In the genomic region with DNA sequence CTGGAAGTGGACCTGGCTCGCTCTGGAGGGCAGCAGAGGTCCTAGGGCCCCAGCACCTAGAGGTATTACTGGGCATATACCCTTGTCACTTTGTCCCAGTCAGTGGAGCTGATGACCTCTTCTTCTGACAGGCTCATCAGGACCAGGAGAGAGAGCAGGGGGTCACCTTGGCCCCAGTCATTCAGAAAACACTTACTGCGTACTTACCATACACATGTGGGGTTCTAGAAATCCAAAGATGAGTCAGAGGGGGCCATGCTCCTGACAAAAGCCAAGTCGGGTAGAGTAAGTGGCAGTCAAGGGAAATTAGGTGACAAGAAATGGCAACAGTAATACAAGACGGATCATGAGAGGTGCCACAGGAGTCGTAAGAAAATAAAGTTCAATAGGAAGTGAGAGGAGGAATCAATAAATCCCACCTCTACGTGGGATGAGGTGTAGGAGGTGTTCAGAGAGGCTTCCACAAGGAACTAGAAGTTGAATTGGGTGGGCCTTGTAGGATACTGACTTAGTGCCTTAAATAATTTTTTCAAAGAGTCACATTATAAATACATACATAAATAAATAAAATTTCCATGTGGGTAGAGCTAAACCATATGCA, we compare ENCODE assay signal across 1 cellular context.
TF ChIP-seq lines count a peak whose summit lies in the region.

No MANE protein-coding gene starts in this region.

TF ChIP-seq in GM23338, 12 proteins besides CTCF, POLR2A, EP300 and RAD21:
- TF ChIP-seq, protein P1, sequence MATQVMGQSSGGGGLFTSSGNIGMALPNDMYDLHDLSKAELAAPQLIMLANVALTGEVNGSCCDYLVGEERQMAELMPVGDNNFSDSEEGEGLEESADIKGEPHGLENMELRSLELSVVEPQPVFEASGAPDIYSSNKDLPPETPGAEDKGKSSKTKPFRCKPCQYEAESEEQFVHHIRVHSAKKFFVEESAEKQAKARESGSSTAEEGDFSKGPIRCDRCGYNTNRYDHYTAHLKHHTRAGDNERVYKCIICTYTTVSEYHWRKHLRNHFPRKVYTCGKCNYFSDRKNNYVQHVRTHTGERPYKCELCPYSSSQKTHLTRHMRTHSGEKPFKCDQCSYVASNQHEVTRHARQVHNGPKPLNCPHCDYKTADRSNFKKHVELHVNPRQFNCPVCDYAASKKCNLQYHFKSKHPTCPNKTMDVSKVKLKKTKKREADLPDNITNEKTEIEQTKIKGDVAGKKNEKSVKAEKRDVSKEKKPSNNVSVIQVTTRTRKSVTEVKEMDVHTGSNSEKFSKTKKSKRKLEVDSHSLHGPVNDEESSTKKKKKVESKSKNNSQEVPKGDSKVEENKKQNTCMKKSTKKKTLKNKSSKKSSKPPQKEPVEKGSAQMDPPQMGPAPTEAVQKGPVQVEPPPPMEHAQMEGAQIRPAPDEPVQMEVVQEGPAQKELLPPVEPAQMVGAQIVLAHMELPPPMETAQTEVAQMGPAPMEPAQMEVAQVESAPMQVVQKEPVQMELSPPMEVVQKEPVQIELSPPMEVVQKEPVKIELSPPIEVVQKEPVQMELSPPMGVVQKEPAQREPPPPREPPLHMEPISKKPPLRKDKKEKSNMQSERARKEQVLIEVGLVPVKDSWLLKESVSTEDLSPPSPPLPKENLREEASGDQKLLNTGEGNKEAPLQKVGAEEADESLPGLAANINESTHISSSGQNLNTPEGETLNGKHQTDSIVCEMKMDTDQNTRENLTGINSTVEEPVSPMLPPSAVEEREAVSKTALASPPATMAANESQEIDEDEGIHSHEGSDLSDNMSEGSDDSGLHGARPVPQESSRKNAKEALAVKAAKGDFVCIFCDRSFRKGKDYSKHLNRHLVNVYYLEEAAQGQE (IDR thresholded peaks at IDR 0.05; ENCODE audit: unreplicated experiment): no peak
- TF ChIP-seq EZH2 (IDR thresholded peaks at IDR 0.05; ENCODE audit: low read depth, unreplicated experiment) (no peak), CREB1 (CRISPR knock-in tag; IDR thresholded peaks at IDR 0.05; ENCODE audit: low read depth) (no peak), ZNF331 (CRISPR knock-in tag; IDR thresholded peaks at IDR 0.05; ENCODE audit: low read depth) (no peak), ZNF114 (CRISPR knock-in tag; IDR thresholded peaks at IDR 0.05) (no peak)
- TF ChIP-seq, protein P2, sequence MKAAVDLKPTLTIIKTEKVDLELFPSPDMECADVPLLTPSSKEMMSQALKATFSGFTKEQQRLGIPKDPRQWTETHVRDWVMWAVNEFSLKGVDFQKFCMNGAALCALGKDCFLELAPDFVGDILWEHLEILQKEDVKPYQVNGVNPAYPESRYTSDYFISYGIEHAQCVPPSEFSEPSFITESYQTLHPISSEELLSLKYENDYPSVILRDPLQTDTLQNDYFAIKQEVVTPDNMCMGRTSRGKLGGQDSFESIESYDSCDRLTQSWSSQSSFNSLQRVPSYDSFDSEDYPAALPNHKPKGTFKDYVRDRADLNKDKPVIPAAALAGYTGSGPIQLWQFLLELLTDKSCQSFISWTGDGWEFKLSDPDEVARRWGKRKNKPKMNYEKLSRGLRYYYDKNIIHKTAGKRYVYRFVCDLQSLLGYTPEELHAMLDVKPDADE (IDR thresholded peaks at IDR 0.05): no peak
